Comparison of ENCODE assay signal across 1 cellular context in the genomic region with DNA sequence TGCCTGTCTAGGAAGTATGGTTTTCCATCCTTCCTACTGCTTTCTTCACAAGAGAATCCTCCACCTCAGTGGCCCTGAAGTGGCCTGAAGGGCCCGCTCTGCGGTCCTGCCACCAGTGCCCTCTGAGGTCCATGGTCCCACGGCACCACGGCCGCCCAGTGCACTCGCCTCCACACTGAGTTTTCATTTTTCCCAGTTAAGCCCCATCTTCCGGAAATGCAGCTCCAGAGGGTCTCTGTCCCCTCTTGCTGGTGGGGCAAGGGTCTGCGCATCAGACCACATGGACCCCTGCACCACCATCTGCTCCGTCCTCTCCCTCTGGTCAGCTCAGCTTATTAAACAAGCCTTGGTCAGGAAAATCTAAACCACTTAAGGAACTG.
TF ChIP-seq lines count a peak whose summit lies in the region.

No MANE protein-coding gene starts in this region.

TF ChIP-seq in GM12878, 131 proteins besides CTCF, POLR2A, EP300 and RAD21:
- TF ChIP-seq POLR2AphosphoS2 (IDR thresholded peaks at IDR 0.05; ENCODE audit: low read depth, low read length) (no peak), PML (IDR thresholded peaks at IDR 0.05; ENCODE audit: low read length) (no peak), KAT2A (conservative IDR thresholded peaks at IDR 0.05; ENCODE audit: control insufficient read depth, low read depth, low read length) (no peak), BRCA1 (IDR thresholded peaks at IDR 0.05; ENCODE audit: low read depth, low read length) (no peak), GATAD2B (conservative IDR thresholded peaks at IDR 0.05; ENCODE audit: low read depth) (no peak), SIX5 (IDR thresholded peaks at IDR 0.05; ENCODE audit: low read depth, low read length, severe bottlenecking) (no peak), NRF1 (conservative IDR thresholded peaks at IDR 0.05; ENCODE audit: low read depth, low read length) (no peak), LARP7 (IDR thresholded peaks at IDR 0.05) (no peak), SMARCA5 (IDR thresholded peaks at IDR 0.05) (no peak), SIN3A (IDR thresholded peaks at IDR 0.05; ENCODE audit: low read depth, low read length) (no peak)
- TF ChIP-seq, protein P1, sequence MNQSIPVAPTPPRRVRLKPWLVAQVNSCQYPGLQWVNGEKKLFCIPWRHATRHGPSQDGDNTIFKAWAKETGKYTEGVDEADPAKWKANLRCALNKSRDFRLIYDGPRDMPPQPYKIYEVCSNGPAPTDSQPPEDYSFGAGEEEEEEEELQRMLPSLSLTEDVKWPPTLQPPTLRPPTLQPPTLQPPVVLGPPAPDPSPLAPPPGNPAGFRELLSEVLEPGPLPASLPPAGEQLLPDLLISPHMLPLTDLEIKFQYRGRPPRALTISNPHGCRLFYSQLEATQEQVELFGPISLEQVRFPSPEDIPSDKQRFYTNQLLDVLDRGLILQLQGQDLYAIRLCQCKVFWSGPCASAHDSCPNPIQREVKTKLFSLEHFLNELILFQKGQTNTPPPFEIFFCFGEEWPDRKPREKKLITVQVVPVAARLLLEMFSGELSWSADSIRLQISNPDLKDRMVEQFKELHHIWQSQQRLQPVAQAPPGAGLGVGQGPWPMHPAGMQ (IDR thresholded peaks at IDR 0.05; ENCODE audit: borderline replicate concordance): no peak
- TF ChIP-seq, protein P2, sequence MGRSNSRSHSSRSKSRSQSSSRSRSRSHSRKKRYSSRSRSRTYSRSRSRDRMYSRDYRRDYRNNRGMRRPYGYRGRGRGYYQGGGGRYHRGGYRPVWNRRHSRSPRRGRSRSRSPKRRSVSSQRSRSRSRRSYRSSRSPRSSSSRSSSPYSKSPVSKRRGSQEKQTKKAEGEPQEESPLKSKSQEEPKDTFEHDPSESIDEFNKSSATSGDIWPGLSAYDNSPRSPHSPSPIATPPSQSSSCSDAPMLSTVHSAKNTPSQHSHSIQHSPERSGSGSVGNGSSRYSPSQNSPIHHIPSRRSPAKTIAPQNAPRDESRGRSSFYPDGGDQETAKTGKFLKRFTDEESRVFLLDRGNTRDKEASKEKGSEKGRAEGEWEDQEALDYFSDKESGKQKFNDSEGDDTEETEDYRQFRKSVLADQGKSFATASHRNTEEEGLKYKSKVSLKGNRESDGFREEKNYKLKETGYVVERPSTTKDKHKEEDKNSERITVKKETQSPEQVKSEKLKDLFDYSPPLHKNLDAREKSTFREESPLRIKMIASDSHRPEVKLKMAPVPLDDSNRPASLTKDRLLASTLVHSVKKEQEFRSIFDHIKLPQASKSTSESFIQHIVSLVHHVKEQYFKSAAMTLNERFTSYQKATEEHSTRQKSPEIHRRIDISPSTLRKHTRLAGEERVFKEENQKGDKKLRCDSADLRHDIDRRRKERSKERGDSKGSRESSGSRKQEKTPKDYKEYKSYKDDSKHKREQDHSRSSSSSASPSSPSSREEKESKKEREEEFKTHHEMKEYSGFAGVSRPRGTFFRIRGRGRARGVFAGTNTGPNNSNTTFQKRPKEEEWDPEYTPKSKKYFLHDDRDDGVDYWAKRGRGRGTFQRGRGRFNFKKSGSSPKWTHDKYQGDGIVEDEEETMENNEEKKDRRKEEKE (IDR thresholded peaks at IDR 0.05): no peak
